25 cellular contexts compared by ENCODE assay signal in the genomic region with DNA sequence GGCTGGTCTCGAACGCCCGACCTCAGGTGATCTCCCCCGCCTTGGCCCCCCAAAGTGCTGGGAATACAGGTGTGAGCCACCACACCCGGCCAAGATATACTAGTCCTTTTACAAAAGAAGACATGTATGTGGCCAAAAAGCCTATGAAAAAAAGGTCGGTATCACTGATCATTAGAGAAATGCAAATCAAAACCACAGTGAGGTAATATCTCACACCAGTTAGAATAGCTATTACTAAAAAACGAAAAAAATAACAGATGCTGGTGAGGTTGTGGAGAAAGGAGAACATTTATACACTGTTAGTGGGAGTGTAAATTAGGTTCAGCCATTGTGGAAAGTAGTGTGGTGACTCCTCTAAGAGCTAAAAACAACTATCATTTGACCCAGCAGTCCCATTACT.
"Had no signal": no experiment of that assay in that cellular context is flagged by ENCODE, and none has a peak within 500 bp of the region (broad histone marks: within the 10 kb centered on the region; RNA-seq: fewer than 3 reads in every experiment).

No MANE protein-coding gene starts in this region.

- H3K9me3 Mint-ChIP-seq: activated naive CD8-positive, alpha-beta T cell treated with anti-CD3 and anti-CD28 coated beads for 36 hours; activated T-cell treated with anti-CD3 and anti-CD28 coated beads, Interleukin-2, amount 50 U/mL, for 72 hours; natural killer cell; stimulated activated effector memory CD8-positive, alpha-beta T cell treated with anti-CD3 and anti-CD28 coated beads, Interleukin-12 subunit alpha, Interleukin-12 subunit beta, amount 100 ng/mL, for 72 hours; stimulated activated naive CD8-positive, alpha-beta T cell treated with anti-CD3 and anti-CD28 coated beads, Interleukin-15, Interleukin-2, amounts not matched to agents 100 ng/mL and 50 ng/mL, for 24 hours had no signal

- H3K27ac Mint-ChIP-seq: activated CD4-positive, alpha-beta T cell treated with anti-CD3 and anti-CD28 coated beads for 36 hours; activated CD8-positive, alpha-beta memory T cell treated with anti-CD3 and anti-CD28 coated beads, Interleukin-2, amount 10 ng/mL, durations not matched to agents 7 days and 5 days; activated CD8-positive, alpha-beta T cell treated with anti-CD3 and anti-CD28 coated beads, Interleukin-2, amount 10 ng/mL, durations not matched to agents 7 days and 5 days; activated naive CD8-positive, alpha-beta T cell treated with anti-CD3 and anti-CD28 coated beads for 36 hours; activated T-cell treated with anti-CD3 and anti-CD28 coated beads, Interleukin-2, amount 50 U/mL, for 72 hours; natural killer cell; neural progenitor cell; stimulated activated effector memory CD8-positive, alpha-beta T cell treated with anti-CD3 and anti-CD28 coated beads, Interleukin-12 subunit alpha, Interleukin-12 subunit beta, amount 100 ng/mL, for 72 hours; stimulated activated naive CD8-positive, alpha-beta T cell treated with anti-CD3 and anti-CD28 coated beads, Interleukin-15, Interleukin-2, amounts not matched to agents 100 ng/mL and 50 ng/mL, for 24 hours had no signal

- ATAC-seq: activated CD4-positive, alpha-beta T cell treated with anti-CD3 and anti-CD28 coated beads for 36 hours; activated CD8-positive, alpha-beta memory T cell treated with anti-CD3 and anti-CD28 coated beads, Interleukin-2, amount 10 ng/mL, durations not matched to agents 7 days and 5 days; activated CD8-positive, alpha-beta T cell treated with anti-CD3 and anti-CD28 coated beads, Interleukin-2, amount 10 ng/mL, durations not matched to agents 7 days and 5 days; activated T-cell treated with anti-CD3 and anti-CD28 coated beads, Interleukin-2, amount 50 U/mL, for 72 hours; left lung; natural killer cell; psoas muscle; stimulated activated effector memory CD8-positive, alpha-beta T cell treated with anti-CD3 and anti-CD28 coated beads, Interleukin-12 subunit alpha, Interleukin-12 subunit beta, amount 100 ng/mL, for 72 hours had no signal

- DNase-seq: activated CD4-positive, alpha-beta T cell treated with anti-CD3 and anti-CD28 coated beads for 36 hours; activated CD4-positive, CD25-positive, alpha-beta regulatory T cell; activated CD8-positive, alpha-beta memory T cell treated with anti-CD3 and anti-CD28 coated beads, Interleukin-2, amount 10 ng/mL, durations not matched to agents 7 days and 5 days; activated CD8-positive, alpha-beta T cell treated with anti-CD3 and anti-CD28 coated beads, Interleukin-2, amount 10 ng/mL, durations not matched to agents 7 days and 5 days; activated effector memory CD4-positive, alpha-beta T cell treated with Interleukin-2 at 50 U/mL for 16 hours; activated naive CD4-positive, alpha-beta T cell treated with Interleukin-2 at 50 U/mL for 16 hours; activated naive CD8-positive, alpha-beta T cell treated with anti-CD3 and anti-CD28 coated beads for 36 hours; activated T-cell treated with anti-CD3 and anti-CD28 coated beads, Interleukin-2, amount 50 U/mL, for 72 hours; amniotic stem cell; brain microvascular endothelial cell; dorsolateral prefrontal cortex; effector memory CD4-positive, alpha-beta T cell; glutamatergic neuron; left lung; mesendoderm; natural killer cell; occipital lobe; psoas muscle; sigmoid colon; small intestine; stimulated activated CD4-positive, alpha-beta T cell treated with anti-CD3 and anti-CD28 coated beads, Interleukin-4, amount 100 ng/mL, for 24 hours; trophoblast cell had no signal

- H3K4me3 Mint-ChIP-seq: activated CD4-positive, alpha-beta T cell treated with anti-CD3 and anti-CD28 coated beads for 36 hours; activated CD8-positive, alpha-beta memory T cell treated with anti-CD3 and anti-CD28 coated beads, Interleukin-2, amount 10 ng/mL, durations not matched to agents 7 days and 5 days; activated CD8-positive, alpha-beta T cell treated with anti-CD3 and anti-CD28 coated beads, Interleukin-2, amount 10 ng/mL, durations not matched to agents 7 days and 5 days; activated naive CD8-positive, alpha-beta T cell treated with anti-CD3 and anti-CD28 coated beads for 36 hours; activated T-cell treated with anti-CD3 and anti-CD28 coated beads, Interleukin-2, amount 50 U/mL, for 72 hours; natural killer cell; neural progenitor cell; stimulated activated effector memory CD8-positive, alpha-beta T cell treated with anti-CD3 and anti-CD28 coated beads, Interleukin-12 subunit alpha, Interleukin-12 subunit beta, amount 100 ng/mL, for 72 hours; stimulated activated naive CD8-positive, alpha-beta T cell treated with anti-CD3 and anti-CD28 coated beads, Interleukin-15, Interleukin-2, amounts not matched to agents 100 ng/mL and 50 ng/mL, for 24 hours had no signal

- H3K36me3 Mint-ChIP-seq: natural killer cell; stimulated activated effector memory CD8-positive, alpha-beta T cell treated with anti-CD3 and anti-CD28 coated beads, Interleukin-12 subunit alpha, Interleukin-12 subunit beta, amount 100 ng/mL, for 72 hours had no signal

- H3K27me3 Mint-ChIP-seq: activated CD8-positive, alpha-beta memory T cell treated with anti-CD3 and anti-CD28 coated beads, Interleukin-2, amount 10 ng/mL, durations not matched to agents 7 days and 5 days; stimulated activated naive CD8-positive, alpha-beta T cell treated with anti-CD3 and anti-CD28 coated beads, Interleukin-15, Interleukin-2, amounts not matched to agents 100 ng/mL and 50 ng/mL, for 24 hours had no signal
